ENCODE assay signal across 16 cellular contexts in the genomic region with DNA sequence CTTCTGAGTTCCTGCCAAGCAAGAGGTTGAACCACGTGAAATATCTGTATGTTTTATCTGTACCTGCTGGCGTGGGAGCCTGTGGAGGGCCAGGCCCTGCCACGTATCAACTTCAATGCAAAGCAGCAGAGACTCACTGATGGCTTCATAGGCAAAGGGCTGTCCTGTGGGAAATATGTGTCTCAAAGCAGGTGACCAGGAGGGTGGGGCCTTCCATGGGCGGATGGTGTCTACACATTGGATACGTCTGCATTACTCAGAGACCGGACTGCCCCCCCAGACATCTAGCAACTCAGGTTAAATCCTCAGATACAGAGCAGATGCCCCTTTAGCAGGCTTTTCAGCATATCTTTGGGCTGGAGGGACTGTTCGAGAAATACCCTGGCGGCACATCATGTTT.
DNase-seq lines count a peak whose midpoint lies in the region; ATAC-seq and TF ChIP-seq lines count a peak whose summit lies in the region.
"Had no signal": no experiment of that assay in that cellular context is flagged by ENCODE, and none has a peak within 500 bp of the region (broad histone marks: within the 10 kb centered on the region; RNA-seq: fewer than 3 reads in every experiment).

No MANE protein-coding gene starts in this region.

- no peak overlapping the region for H2AFZ ChIP-seq in Karpas-422 (ENCODE audit: low read length)
- no peak overlapping the region for H2AFZ ChIP-seq in neural progenitor cell (replicated peaks)
- H2AFZ ChIP-seq: GM23338 had no signal

- H3K27ac Mint-ChIP-seq in neural progenitor cell: peak overlapping the region; percentile 76
- H3K27ac Mint-ChIP-seq: B cell; CD4-positive, CD25-positive, alpha-beta regulatory T cell; CD8-positive, alpha-beta memory T cell; GM23338 had no signal

- 73% methylated on average over 8 of the region's 8 CpGs for WGBS in right cardiac atrium
- WGBS in spleen, 5 donors: 66 to 86% (median 81%) methylated on average over 6 to 8 of the region's 8 CpGs

- H3K27me3 ChIP-seq in right cardiac atrium (ENCODE audit: control insufficient read depth, insufficient read depth): no peaks in the 10 kb centered on the region
- H3K27me3 ChIP-seq in Karpas-422 (ENCODE audit: low read length): no peaks in the 10 kb centered on the region; the same call in 1 of the 2 replicates
- peaks cover 3% of the 10 kb centered on the region for H3K27me3 ChIP-seq in neural progenitor cell
- H3K27me3 ChIP-seq in spleen (replicated peaks in 1 of 7): peaks cover 0 to 9% (median 0%) of the 10 kb centered on the region in 7 donors
- H3K27me3 ChIP-seq: BLaER1 treated with 17β-estradiol and CSF1 and Interleukin-3, amounts not matched to agents 10 nM and 100 nM had no signal

- peaks cover 19% of the 10 kb centered on the region for H3F3A ChIP-seq in neural progenitor cell (ENCODE audit: low read depth)

- TF ChIP-seq CTCF in neural progenitor cell (IDR thresholded peaks at IDR 0.05) (no peak), spleen (IDR thresholded peaks at IDR 0.05 in 8 of 11, conservative IDR thresholded peaks at IDR 0.05 in 3 of 11) (no peak)

- no peaks in the 10 kb centered on the region for H3K9me2 ChIP-seq in Karpas-422 (replicated peaks; ENCODE audit: insufficient read depth, low read length)

- H3K36me3 Mint-ChIP-seq in neural progenitor cell: no peaks in the 10 kb centered on the region
- H3K36me3 Mint-ChIP-seq: CD4-positive, CD25-positive, alpha-beta regulatory T cell; CD8-positive, alpha-beta memory T cell had no signal

- H3K4me1 Mint-ChIP-seq in neural progenitor cell: peaks cover 41% of the 10 kb centered on the region
- H3K4me1 Mint-ChIP-seq: B cell; CD4-positive, CD25-positive, alpha-beta regulatory T cell; CD8-positive, alpha-beta memory T cell; GM23338 had no signal

- H4K20me1 ChIP-seq in Karpas-422 (ENCODE audit: insufficient read depth, low read depth, low read length) (no peaks in the 10 kb centered on the region), neural progenitor cell (ENCODE audit: low read depth) (no peaks in the 10 kb centered on the region)
- H4K20me1 ChIP-seq: BLaER1 treated with 17β-estradiol and CSF1 and Interleukin-3, amounts not matched to agents 10 nM and 100 nM had no signal

- H3K36me3 ChIP-seq in Karpas-422 (ENCODE audit: insufficient read depth, low read length): no peaks in the 10 kb centered on the region
- no peaks in the 10 kb centered on the region for H3K36me3 ChIP-seq in neural progenitor cell
- no peaks in the 10 kb centered on the region for H3K36me3 ChIP-seq in spleen
- H3K36me3 ChIP-seq: BLaER1 treated with 17β-estradiol and CSF1 and Interleukin-3, amounts not matched to agents 10 nM and 100 nM had no signal

- H3K9ac ChIP-seq in Karpas-422 (ENCODE audit: low read length) (no peak overlapping the region), neural progenitor cell (no peak overlapping the region)
- H3K9ac ChIP-seq: BLaER1 treated with 17β-estradiol and CSF1 and Interleukin-3, amounts not matched to agents 10 nM and 100 nM had no signal

- H3K79me2 ChIP-seq in Karpas-422 (ENCODE audit: low read length): no peaks in the 10 kb centered on the region
- no peaks in the 10 kb centered on the region for H3K79me2 ChIP-seq in neural progenitor cell (ENCODE audit: low read depth)

- H3K27ac ChIP-seq in right cardiac atrium (ENCODE audit: low read length) (no peak overlapping the region), Karpas-422 (ENCODE audit: low read length) (no peak overlapping the region), neural progenitor cell (no peak overlapping the region), spleen (no peak overlapping the region)
- H3K27ac ChIP-seq: BLaER1 treated with 17β-estradiol and CSF1 and Interleukin-3, amounts not matched to agents 10 nM and 100 nM; HL-60 had no signal

- H3K27me3 Mint-ChIP-seq in neural progenitor cell (ENCODE audit: insufficient read depth, low read depth): peaks cover 16% of the 10 kb centered on the region
- H3K27me3 Mint-ChIP-seq: CD4-positive, CD25-positive, alpha-beta regulatory T cell had no signal

- TF ChIP-seq POLR2A in spleen (IDR thresholded peaks at IDR 0.05): no peak

- no peaks in the 10 kb centered on the region for H3K9me3 ChIP-seq in right cardiac atrium (ENCODE audit: control insufficient read depth, low read length)
- no peaks in the 10 kb centered on the region; the same call in 1 of the 2 replicates for H3K9me3 ChIP-seq in Karpas-422 (ENCODE audit: low read length)
- peaks cover 7% of the 10 kb centered on the region for H3K9me3 ChIP-seq in neural progenitor cell (ENCODE audit: low read depth)
- H3K9me3 ChIP-seq in spleen: peaks cover 0 to 34% (median 18%) of the 10 kb centered on the region in 8 donors
- H3K9me3 ChIP-seq: Caco-2 had no signal

- ATAC-seq in Right ventricle myocardium inferior: no peak
- no peak for ATAC-seq in right cardiac atrium
- ATAC-seq in GM21447 (IDR thresholded peaks at IDR 0.05; ENCODE audit: unreplicated experiment): no peak
- ATAC-seq in HG03460 (IDR thresholded peaks at IDR 0.05; ENCODE audit: unreplicated experiment): no peak
- ATAC-seq: GM23338 had no signal

- H3K4me3 Mint-ChIP-seq in neural progenitor cell: no peak overlapping the region
- H3K4me3 Mint-ChIP-seq: B cell; CD4-positive, CD25-positive, alpha-beta regulatory T cell; CD8-positive, alpha-beta memory T cell; GM23338 had no signal

- H3K9me3 Mint-ChIP-seq in neural progenitor cell: peaks cover 19% of the 10 kb centered on the region

- H3K4me2 ChIP-seq in Karpas-422 (ENCODE audit: low read depth, low read length, poor library complexity, severe bottlenecking): no peak overlapping the region
- H3K4me2 ChIP-seq in neural progenitor cell: no peak overlapping the region
- H3K4me2 ChIP-seq: BLaER1 treated with 17β-estradiol and CSF1 and Interleukin-3, amounts not matched to agents 10 nM and 100 nM; GM23338 had no signal

- intact Hi-C loops in Right ventricle myocardium inferior (cut with DNase I) (no loop called here), right cardiac atrium (cut with DNase I) (no loop called here), spleen (cut with DNase I; ENCODE audit: low total_unique reads) (no loop called here)

- H3K4me1 ChIP-seq in right cardiac atrium (ENCODE audit: control insufficient read depth, insufficient read depth, low read length): no peaks in the 10 kb centered on the region
- peaks cover 10% of the 10 kb centered on the region for H3K4me1 ChIP-seq in Karpas-422 (ENCODE audit: low read length)
- H3K4me1 ChIP-seq in neural progenitor cell: peaks cover 34% of the 10 kb centered on the region
- H3K4me1 ChIP-seq in spleen: no peaks in the 10 kb centered on the region
- H3K4me1 ChIP-seq: Caco-2 had no signal

- H3K4me3 ChIP-seq in right cardiac atrium (ENCODE audit: low read length): no peak overlapping the region
- H3K4me3 ChIP-seq in Karpas-422 (ENCODE audit: low read length): no peak overlapping the region
- H3K4me3 ChIP-seq in neural progenitor cell: no peak overlapping the region
- H3K4me3 ChIP-seq in spleen: no peak overlapping the region
- H3K4me3 ChIP-seq: BLaER1 treated with 17β-estradiol and CSF1 and Interleukin-3, amounts not matched to agents 10 nM and 100 nM; GM23338 had no signal

- peak; percentile 62 for DNase-seq in Right ventricle myocardium inferior (ENCODE audit: missing footprints)
- no peak for DNase-seq in right cardiac atrium
- DNase-seq in Karpas-422: peak; percentile 49
- no peak for DNase-seq in neural progenitor cell (ENCODE audit: low spot score)
- DNase-seq in spleen: peak; percentile 35
- DNase-seq in COLO668 (lab: John Stamatoyannopoulos, UW; ENCODE audit: unreplicated experiment): no peak
- DNase-seq: CD4-positive, CD25-positive, alpha-beta regulatory T cell; HCEC 1CT had no signal

Comparison
In these comparisons a context has a peak if more than half of its experiments do, and no peak if none do; other contexts are left out.
1. DNase-seq: peak in Right ventricle myocardium inferior (single experiment), Karpas-422 (single experiment) and spleen (single experiment); none in right cardiac atrium (0 of 3), neural progenitor cell (single experiment) and COLO668 (single experiment).